12 cellular contexts compared by ENCODE assay signal in genomic region chr1:942864-943533, GRCh38. TPM values are rescaled to one million over a fixed set of nuclear protein-coding genes. Genes with fewer than 3 reads are reported as not detected.
DNase-seq lines count a peak whose midpoint lies in the region; ATAC-seq, FAIRE-seq and TF ChIP-seq lines count a peak whose summit lies in the region.
"Had no signal": no experiment of that assay in that cellular context is flagged by ENCODE, and none has a peak within 500 bp of the region (broad histone marks: within the 10 kb centered on the region; RNA-seq: fewer than 3 reads in every experiment).

No MANE protein-coding gene starts in this region.

- intact Hi-C loops in upper lobe of right lung (cut with DNase I), result no loop called here

- no peaks in the 10 kb centered on the region for H3K36me3 ChIP-seq in astrocyte (ENCODE audit: insufficient read depth, low read length)
- H3K36me3 ChIP-seq in kidney epithelial cell (ENCODE audit: control insufficient read depth, insufficient read depth, low read length), result no peaks in the 10 kb centered on the region
- peaks cover 29% of the 10 kb centered on the region for H3K36me3 ChIP-seq in upper lobe of right lung

- peaks cover 10% of the 10 kb centered on the region for H3K36me3 Mint-ChIP-seq in astrocyte (ENCODE audit: low read depth, unreplicated experiment)

- peak overlapping the region; percentile 75 for H3K4me2 ChIP-seq in astrocyte (ENCODE audit: low read length)

- no peak for FAIRE-seq in astrocyte (lab: Jason Lieb, UNC)

- no peaks in the 10 kb centered on the region for H3K9me3 ChIP-seq in astrocyte (ENCODE audit: insufficient read depth, low read depth, low read length)
- H3K9me3 ChIP-seq in upper lobe of right lung, result no peaks in the 10 kb centered on the region

- no peaks in the 10 kb centered on the region for H3K79me2 ChIP-seq in astrocyte (ENCODE audit: insufficient read depth, low read length)

- peaks cover 6% of the 10 kb centered on the region for H3K27me3 Mint-ChIP-seq in astrocyte (ENCODE audit: low read depth, unreplicated experiment)

- peaks cover 23% of the 10 kb centered on the region for H4K20me1 ChIP-seq in astrocyte (ENCODE audit: insufficient read depth, low read length)

- no peak for TF ChIP-seq CTCF in astrocyte (IDR thresholded peaks at IDR 0.05; ENCODE audit: insufficient read depth, low read depth, low read length)
- no peak for TF ChIP-seq CTCF in kidney epithelial cell (IDR thresholded peaks at IDR 0.05; ENCODE audit: insufficient read depth, low read length, poor library complexity, severe bottlenecking)
- no peak for TF ChIP-seq CTCF in upper lobe of right lung (IDR thresholded peaks at IDR 0.05)

- peak overlapping the region; percentile 19 for H3K27ac ChIP-seq in astrocyte (ENCODE audit: low read depth, low read length)
- peak overlapping the region; percentile 55 for H3K27ac ChIP-seq in upper lobe of right lung

- peak; percentile 54 for DNase-seq in activated CD8-positive, alpha-beta memory T cell treated with anti-CD3 and anti-CD28 coated beads, Interleukin-2, amount 50 U/mL, for 48 hours
- no peak for DNase-seq in activated CD8-positive, alpha-beta memory T cell treated with anti-CD3 and anti-CD28 coated beads for 24 hours
- DNase-seq in astrocyte (ENCODE audit: low read depth) (peak; percentile 55), kidney epithelial cell (ENCODE audit: low read depth) (no peak), upper lobe of right lung (no peak), kidney glomerular epithelial cell (lab: John Stamatoyannopoulos, UW) (no peak), left lobe of liver (ENCODE audit: low spot score) (no peak)
- DNase-seq: activated CD4-positive, alpha-beta T cell treated with anti-CD3 and anti-CD28 coated beads, Interleukin-2, amount 50 U/mL, for 48 hours; effector memory CD8-positive, alpha-beta T cell; naive thymus-derived CD4-positive, alpha-beta T cell; NCI-H2171 treated with DMSO at 0.1 percent for 48 hours had no signal

- H3K4me3 ChIP-seq in astrocyte (ENCODE audit: insufficient read depth, low read depth, low read length) (peak overlapping the region; percentile 28), kidney epithelial cell (ENCODE audit: low read depth, low read length) (peak overlapping the region; percentile 36), upper lobe of right lung (no peak overlapping the region)

- H3K4me1 Mint-ChIP-seq in astrocyte (ENCODE audit: low read depth, unreplicated experiment), result peaks cover 6% of the 10 kb centered on the region

- H3K4me3 Mint-ChIP-seq in astrocyte (ENCODE audit: unreplicated experiment), result peak overlapping the region; percentile 34
- H3K4me3 Mint-ChIP-seq: effector memory CD8-positive, alpha-beta T cell had no signal

- no peaks in the 10 kb centered on the region for H3K27me3 ChIP-seq in astrocyte (ENCODE audit: insufficient read depth, low read length)
- peaks cover 18% of the 10 kb centered on the region for H3K27me3 ChIP-seq in kidney epithelial cell (ENCODE audit: control insufficient read depth, insufficient read depth, low read length)
- peaks cover 46% of the 10 kb centered on the region for H3K27me3 ChIP-seq in upper lobe of right lung

- H2AFZ ChIP-seq in astrocyte (ENCODE audit: low read depth, low read length), result no peak overlapping the region

- H3K4me1 ChIP-seq in astrocyte (ENCODE audit: insufficient read depth, low read length) (peaks cover 42% of the 10 kb centered on the region), upper lobe of right lung (peaks cover 22% of the 10 kb centered on the region)

- H3K9ac ChIP-seq in astrocyte (ENCODE audit: low read length), result peak overlapping the region; percentile 46

- ATAC-seq in upper lobe of right lung (no peak), left lobe of liver (no peak), HG02571 (IDR thresholded peaks at IDR 0.05; ENCODE audit: unreplicated experiment) (no peak)
- ATAC-seq: naive thymus-derived CD4-positive, alpha-beta T cell had no signal

- H3K9me3 Mint-ChIP-seq in astrocyte (ENCODE audit: unreplicated experiment), result no peaks in the 10 kb centered on the region
- H3K9me3 Mint-ChIP-seq: effector memory CD8-positive, alpha-beta T cell; naive thymus-derived CD4-positive, alpha-beta T cell had no signal

- H3K27ac Mint-ChIP-seq in astrocyte (ENCODE audit: unreplicated experiment), result no peak overlapping the region
- H3K27ac Mint-ChIP-seq: effector memory CD8-positive, alpha-beta T cell; naive thymus-derived CD4-positive, alpha-beta T cell had no signal

RNA-seq across cellular contexts. Expression of gene NOC2L, which starts 16.1 kb away (rescaled TPM):
- 83.7 and 91.4 TPM in 2 replicates for total RNA-seq in astrocyte
- 95.6 and 98.8 TPM in 2 replicates for total RNA-seq in kidney epithelial cell
- total RNA-seq in upper lobe of right lung, result 54.5 TPM
- total RNA-seq in left lobe of liver, result 32.5 TPM

RNA-seq across cellular contexts. Expression of gene KLHL17, which starts 17.4 kb away (rescaled TPM):
- total RNA-seq in astrocyte, result 25.6 and 25.9 TPM in 2 replicates
- total RNA-seq in kidney epithelial cell, result 16.9 and 21.4 TPM in 2 replicates
- total RNA-seq in upper lobe of right lung, result 17.0 TPM
- total RNA-seq in left lobe of liver, result 7.3 TPM

RNA-seq across cellular contexts. Expression of gene SAMD11, which starts 19.3 kb away (rescaled TPM):
- total RNA-seq in astrocyte, result 6.0 and 9.5 TPM in 2 replicates
- 2.3 TPM in 2 replicates for total RNA-seq in kidney epithelial cell
- 6.0 TPM for total RNA-seq in upper lobe of right lung
- 4.9 TPM for total RNA-seq in left lobe of liver
- total RNA-seq: naive thymus-derived CD4-positive, alpha-beta T cell had no signal

RNA-seq across cellular contexts. Expression of gene PLEKHN1, which starts 23.3 kb away (rescaled TPM):
- 2.1 and 2.4 TPM in 2 replicates for total RNA-seq in astrocyte
- total RNA-seq in kidney epithelial cell, result 13.2 and 13.3 TPM in 2 replicates
- 2.1 TPM for total RNA-seq in upper lobe of right lung
- 0.28 TPM for total RNA-seq in left lobe of liver

RNA-seq across cellular contexts. Expression of gene PERM1, which starts 38.9 kb away (rescaled TPM):
- 0.20 TPM in 1 of 2 replicates, not detected in the other for total RNA-seq in astrocyte
- total RNA-seq in kidney epithelial cell, result 0.34 TPM in 1 of 2 replicates, not detected in the other
- 0.35 TPM for total RNA-seq in upper lobe of right lung
- 0.83 TPM for total RNA-seq in left lobe of liver
- total RNA-seq: naive thymus-derived CD4-positive, alpha-beta T cell had no signal

Comparison
In these comparisons a context has a peak if more than half of its experiments do, and no peak if none do; other contexts are left out.
1. DNase-seq: peak in activated CD8-positive, alpha-beta memory T cell treated with anti-CD3 and anti-CD28 coated beads, Interleukin-2, amount 50 U/mL, for 48 hours (single experiment) and astrocyte (single experiment); none in activated CD8-positive, alpha-beta memory T cell treated with anti-CD3 and anti-CD28 coated beads for 24 hours (single experiment), kidney epithelial cell (single experiment), upper lobe of right lung (single experiment), kidney glomerular epithelial cell (single experiment) and left lobe of liver (single experiment).